8 cellular contexts compared by ENCODE assay signal in the genomic region with DNA sequence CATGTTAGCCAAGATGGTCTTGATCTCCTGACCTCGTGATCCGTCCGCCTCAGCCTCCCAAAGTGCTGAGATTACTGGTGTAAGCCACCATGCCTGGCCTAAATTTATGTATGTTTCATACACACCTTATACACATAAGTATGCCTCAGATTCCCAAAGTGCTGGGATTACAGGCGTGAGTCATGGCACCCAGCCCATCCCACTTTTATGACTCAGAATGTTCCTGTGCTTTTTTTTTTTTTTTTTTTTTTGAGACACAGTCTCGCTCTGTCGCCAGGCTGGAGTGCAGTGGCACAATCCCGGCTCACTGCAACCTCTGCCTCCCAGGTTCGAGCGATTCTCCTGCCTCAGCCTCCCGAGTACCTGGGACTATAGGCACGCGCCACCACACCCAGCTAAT.
DNase-seq lines count a peak whose midpoint lies in the region; ATAC-seq, FAIRE-seq and TF ChIP-seq lines count a peak whose summit lies in the region.
"Not testable (repeated sequence)": the region's sequence is repeated elsewhere in the genome, so short reads cannot be mapped to it uniquely, and the experiment has no call there.

No MANE protein-coding gene starts in this region.

- peaks cover 16% of the 10 kb centered on the region for H3F3A ChIP-seq in SK-N-SH (replicated peaks; ENCODE audit: insufficient read depth)

- H3K79me2 ChIP-seq in SK-N-SH (ENCODE audit: insufficient read depth) = peaks cover 13% of the 10 kb centered on the region; the same call in 1 of the 2 replicates
- not testable (repeated sequence) for H3K79me2 ChIP-seq in K562 (ENCODE audit: control insufficient read depth, insufficient read depth, low read length)

- H3K9me2 ChIP-seq in SK-N-SH = not testable (repeated sequence)

- WGBS in SK-N-SH (ENCODE audit: low lambda C conversion rate) = 68% methylated on average over 12 of the region's 12 CpGs
- 88% methylated on average over 7 of the region's 12 CpGs for WGBS in K562 (ENCODE audit: insufficient coverage, low coverage, missing lambda C conversion rate)

- not testable (repeated sequence) for TF ChIP-seq EP300 in SK-N-SH (IDR thresholded peaks at IDR 0.05; ENCODE audit: borderline replicate concordance in 1 of 2, low read depth in 1 of 2, low read length in 1 of 2); K562 (IDR thresholded peaks at IDR 0.05; ENCODE audit: low read length)

- H3K9me3 ChIP-seq in SK-N-SH; K562 (replicated peaks; ENCODE audit: control insufficient read depth, insufficient read depth, low read depth, low read length): not testable (repeated sequence)

- H3K4me1 ChIP-seq in SK-N-SH (ENCODE audit: control insufficient read depth in 1 of 2, insufficient read depth in 2 of 2, low read depth in 1 of 2, low read length in 1 of 2); K562 (replicated peaks in 1 of 2; ENCODE audit: control insufficient read depth in 2 of 2, insufficient read depth in 2 of 2, low read length in 2 of 2): not testable (repeated sequence)

- H3K36me3 ChIP-seq in SK-N-SH (replicated peaks in 1 of 2; ENCODE audit: control insufficient read depth in 1 of 2, insufficient read depth in 2 of 2, low read length in 1 of 2) = peaks cover 12 to 69% of the 10 kb centered on the region in 2 experiments
- peaks cover 35% of the 10 kb centered on the region; the same call in 1 of the 3 replicates for H3K36me3 ChIP-seq in K562 (ENCODE audit: control insufficient read depth, insufficient read depth, low read length)

- not testable (repeated sequence) for H3K9me1 ChIP-seq in K562 (ENCODE audit: control insufficient read depth, insufficient read depth, low read length)

- H4K20me1 ChIP-seq in SK-N-SH (ENCODE audit: insufficient read depth); K562 (replicated peaks; ENCODE audit: control insufficient read depth, insufficient read depth, low read length): not testable (repeated sequence)

- CTCF ChIA-PET in SK-N-SH (lab: Yijun Ruan, JAX); K562 (lab: Yijun Ruan, JAX; ENCODE audit: low intra/inter-chr PET ratio): not testable (repeated sequence)

- intact Hi-C loops in K562 (cut with micrococcal nuclease) = not testable (repeated sequence)

- TF ChIP-seq POLR2A in K562 (conservative IDR thresholded peaks at IDR 0.05) = not testable (repeated sequence)

- not testable (repeated sequence) for H3K4me2 ChIP-seq in SK-N-SH; K562 (ENCODE audit: insufficient read depth, low read length)

- TF ChIP-seq CTCF in SK-N-SH (IDR thresholded peaks at IDR 0.05); K562 (IDR thresholded peaks at IDR 0.05 in 2 of 3, conservative IDR thresholded peaks at IDR 0.05 in 1 of 3; ENCODE audit: insufficient read depth in 2 of 3, low read depth in 1 of 3, low read length in 3 of 3): not testable (repeated sequence)

- BruUV-seq in K562 (replicated peaks; lab: Mats Ljungman, UMichigan) = not testable (repeated sequence)

- POLR2A ChIA-PET in SK-N-SH (lab: Yijun Ruan, JAX); K562 (lab: Yijun Ruan, JAX): not testable (repeated sequence)

- not testable (repeated sequence) for ATAC-seq in K562

- FAIRE-seq in K562 (lab: Jason Lieb, UNC) = not testable (repeated sequence)

- peak overlapping the region in 1 of 2 experiments; percentile 48; a peak in 1 of 4 replicates for H3K27ac ChIP-seq in SK-N-SH (ENCODE audit: low read depth in 2 of 2, low read length in 1 of 2)
- H3K27ac ChIP-seq in K562 (ENCODE audit: extremely low read depth, low read depth, low read length) = not testable (repeated sequence)

- DNase-seq in ACHN (peak; percentile 70), GM03348 (ENCODE audit: low spot score) (peak; percentile 40), LHCN-M2 (ENCODE audit: low read depth) (peak; percentile 82), K562 (ENCODE audit: extremely low read depth in 1 of 4, low spot score in 3 of 4) (peak in 1 of 4 experiments; percentile 8), fibroblast of gingiva (ENCODE audit: low read depth) (peak; percentile 67), islet precursor cell (peak; percentile 67), renal cortical epithelial cell (ENCODE audit: low read depth) (peak; percentile 78)
- DNase-seq in SK-N-SH = not testable (repeated sequence)

- not testable (repeated sequence) for H3K9ac ChIP-seq in SK-N-SH; K562 (ENCODE audit: insufficient read depth in 1 of 2, low read depth in 2 of 2, low read length in 2 of 2)

- H3K27me3 ChIP-seq in SK-N-SH (ENCODE audit: insufficient read depth); K562 (ENCODE audit: control insufficient read depth in 2 of 2, insufficient read depth in 2 of 2, low read length in 2 of 2): not testable (repeated sequence)

- not testable (repeated sequence) for H3K4me3 ChIP-seq in SK-N-SH (ENCODE audit: low read depth in 2 of 2, low read length in 1 of 2); K562

- in situ Hi-C loops in ACHN (cut with HindIII; ENCODE audit: low pct_ligation_motif_present, low pct_unique_long_range_greater_than_20kb, low sequenced_read_pairs); K562 (cut with MboI): not testable (repeated sequence)

- not testable (repeated sequence) for H2AFZ ChIP-seq in SK-N-SH (ENCODE audit: low read depth); K562 (ENCODE audit: low read depth, low read length)

- not testable (repeated sequence) for TF ChIP-seq RAD21 in SK-N-SH (IDR thresholded peaks at IDR 0.05; ENCODE audit: low read length); K562 (CRISPR knock-in tag; conservative IDR thresholded peaks at IDR 0.05 in 1 of 2, IDR thresholded peaks at IDR 0.05 in 1 of 2)

TF ChIP-seq in SK-N-SH, 30 proteins besides CTCF, POLR2A, EP300 and RAD21:
- peak; percentile 76 for TF ChIP-seq JUND (IDR thresholded peaks at IDR 0.05)
- peak; percentile 88 for TF ChIP-seq FOSL2 (IDR thresholded peaks at IDR 0.05; ENCODE audit: borderline replicate concordance, low read depth)

TF ChIP-seq in K562, 482 proteins besides CTCF, POLR2A, EP300 and RAD21:
- 0 out of 2 replicates have a peak, but pooled peaks have one; percentile 43 for TF ChIP-seq ZNF384 (IDR thresholded peaks at IDR 0.05; ENCODE audit: low read depth, low read length)
- TF ChIP-seq, protein P1, sequence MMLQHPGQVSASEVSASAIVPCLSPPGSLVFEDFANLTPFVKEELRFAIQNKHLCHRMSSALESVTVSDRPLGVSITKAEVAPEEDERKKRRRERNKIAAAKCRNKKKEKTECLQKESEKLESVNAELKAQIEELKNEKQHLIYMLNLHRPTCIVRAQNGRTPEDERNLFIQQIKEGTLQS (IDR thresholded peaks at IDR 0.05) = peak; percentile 66
- TF ChIP-seq, protein P1 (CRISPR knock-in tag; conservative IDR thresholded peaks at IDR 0.05) = not testable (repeated sequence)
- TF ChIP-seq JUND (IDR thresholded peaks at IDR 0.05; ENCODE audit: borderline replicate concordance, low read depth, low read length) = peak; percentile 30; the same call in 1 of the 2 replicates
- TF ChIP-seq JUND (tag; IDR thresholded peaks at IDR 0.05; ENCODE audit: borderline replicate concordance, low read depth, low read length) = not testable (repeated sequence)
- TF ChIP-seq FOSL1 (tag; conservative IDR thresholded peaks at IDR 0.05) = peak; percentile 89
TF ChIP-seq in K562: peak in this region for 4; not testable (repeated sequence) for 478.
